10 cellular contexts compared by ENCODE assay signal in the genomic region with DNA sequence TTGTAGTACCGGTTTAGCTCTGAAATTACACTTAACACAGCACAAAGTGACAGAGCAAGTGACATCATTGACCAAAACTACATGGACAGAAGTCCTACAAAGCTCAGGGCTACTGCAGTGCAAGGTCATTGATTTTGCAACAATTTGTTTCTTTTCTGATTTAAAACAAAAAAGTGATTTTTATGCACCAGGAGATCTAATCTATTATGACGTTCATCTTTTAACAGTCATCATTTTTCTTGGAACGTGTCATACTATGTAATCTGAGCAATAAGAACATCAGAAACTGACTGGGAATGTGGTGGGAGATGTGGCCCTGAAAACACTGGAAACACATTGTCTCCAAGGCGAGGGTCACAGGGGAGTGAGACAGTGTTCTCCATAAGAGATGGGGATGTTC.
"Had no signal": no experiment of that assay in that cellular context is flagged by ENCODE, and none has a peak within 500 bp of the region (broad histone marks: within the 10 kb centered on the region; RNA-seq: fewer than 3 reads in every experiment).

No MANE protein-coding gene starts in this region.

- H3K27me3 ChIP-seq: cardiac muscle cell, ovary, tibial nerve, vagina had no signal

- H3K36me3 ChIP-seq: cardiac muscle cell, ovary, tibial nerve, vagina had no signal

- H3K4me1 ChIP-seq: vagina had no signal

- ATAC-seq: activated CD4-positive, CD25-positive, alpha-beta regulatory T cell treated with anti-CD3 and anti-CD28 coated beads, Interleukin-2, amount 50 U/mL, for 24 hours; T-helper 17 cell had no signal

- H3K9me3 ChIP-seq: ovary, tibial nerve, vagina had no signal

- H3K4me3 ChIP-seq: cardiac muscle cell, ovary, skin epidermis, tibial nerve, vagina had no signal

- DNase-seq: anterior cingulate cortex, hippocampal formation, kidney glomerular epithelial cell, ovary, T-helper 17 cell had no signal

- H3K27ac ChIP-seq: cardiac muscle cell, ovary, skin epidermis, vagina had no signal
